In genomic region chr1:86913896-86914634, GRCh38 we compare ENCODE assay signal across 1 cellular context.
A peak's percentile ranks its signal among the peaks of the same experiment; 100 is the strongest.
TF ChIP-seq lines count a peak whose summit lies in the region.

TSS of gene SELENOF (minus strand) at chr1:86914126. CDS start at chr1:86914111, 15 bp downstream.

TF ChIP-seq in HepG2, 621 proteins besides CTCF, POLR2A, EP300 and RAD21 (continued from another document):
- TF ChIP-seq, protein P1, sequence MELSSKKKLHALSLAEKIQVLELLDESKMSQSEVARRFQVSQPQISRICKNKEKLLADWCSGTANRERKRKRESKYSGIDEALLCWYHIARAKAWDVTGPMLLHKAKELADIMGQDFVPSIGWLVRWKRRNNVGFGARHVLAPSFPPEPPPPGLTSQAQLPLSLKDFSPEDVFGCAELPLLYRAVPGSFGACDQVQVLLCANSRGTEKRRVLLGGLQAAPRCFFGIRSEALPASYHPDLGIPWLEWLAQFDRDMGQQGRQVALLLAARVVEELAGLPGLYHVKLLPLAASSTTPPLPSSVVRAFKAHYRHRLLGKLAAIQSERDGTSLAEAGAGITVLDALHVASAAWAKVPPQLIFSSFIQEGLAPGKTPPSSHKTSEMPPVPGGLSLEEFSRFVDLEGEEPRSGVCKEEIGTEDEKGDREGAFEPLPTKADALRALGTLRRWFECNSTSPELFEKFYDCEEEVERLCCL (CRISPR knock-in tag; IDR thresholded peaks at IDR 0.05; ENCODE audit: borderline replicate concordance): no peak
- TF ChIP-seq TOPORS (CRISPR knock-in tag; IDR thresholded peaks at IDR 0.05) (no peak), FOSL1 (CRISPR knock-in tag; IDR thresholded peaks at IDR 0.05; ENCODE audit: borderline replicate concordance) (no peak), MED1 (CRISPR knock-in tag; IDR thresholded peaks at IDR 0.05) (no peak; the same call in 1 of the 2 replicates), SRSF4 (IDR thresholded peaks at IDR 0.05; ENCODE audit: low read depth, low read length, poor library complexity, severe bottlenecking) (no peak), ZSCAN12 (CRISPR knock-in tag; IDR thresholded peaks at IDR 0.05) (no peak), FLYWCH1 (CRISPR knock-in tag; IDR thresholded peaks at IDR 0.05) (no peak), ZBTB3 (CRISPR knock-in tag; IDR thresholded peaks at IDR 0.05; ENCODE audit: borderline replicate concordance, low read depth) (peak; percentile 61; the same call in 1 of the 2 replicates), HHEX (CRISPR knock-in tag; IDR thresholded peaks at IDR 0.05) (no peak), TARDBP (CRISPR knock-in tag; IDR thresholded peaks at IDR 0.05) (peak; percentile 61; the same call in 1 of the 2 replicates), THYN1 (CRISPR knock-in tag; IDR thresholded peaks at IDR 0.05; ENCODE audit: borderline replicate concordance, low read depth) (no peak), RFX3 (CRISPR knock-in tag; IDR thresholded peaks at IDR 0.05) (no peak; the same call in 1 of the 2 replicates), ZNF552 (CRISPR knock-in tag; IDR thresholded peaks at IDR 0.05; ENCODE audit: borderline replicate concordance) (no peak), THAP9 (CRISPR knock-in tag; IDR thresholded peaks at IDR 0.05; ENCODE audit: borderline replicate concordance) (peak; percentile 97), KDM2A (CRISPR knock-in tag; IDR thresholded peaks at IDR 0.05; ENCODE audit: borderline replicate concordance, low read depth) (no peak), ZNF549 (CRISPR knock-in tag; IDR thresholded peaks at IDR 0.05) (no peak), JUND (CRISPR knock-in tag; IDR thresholded peaks at IDR 0.05) (no peak)
- TF ChIP-seq, protein P2, sequence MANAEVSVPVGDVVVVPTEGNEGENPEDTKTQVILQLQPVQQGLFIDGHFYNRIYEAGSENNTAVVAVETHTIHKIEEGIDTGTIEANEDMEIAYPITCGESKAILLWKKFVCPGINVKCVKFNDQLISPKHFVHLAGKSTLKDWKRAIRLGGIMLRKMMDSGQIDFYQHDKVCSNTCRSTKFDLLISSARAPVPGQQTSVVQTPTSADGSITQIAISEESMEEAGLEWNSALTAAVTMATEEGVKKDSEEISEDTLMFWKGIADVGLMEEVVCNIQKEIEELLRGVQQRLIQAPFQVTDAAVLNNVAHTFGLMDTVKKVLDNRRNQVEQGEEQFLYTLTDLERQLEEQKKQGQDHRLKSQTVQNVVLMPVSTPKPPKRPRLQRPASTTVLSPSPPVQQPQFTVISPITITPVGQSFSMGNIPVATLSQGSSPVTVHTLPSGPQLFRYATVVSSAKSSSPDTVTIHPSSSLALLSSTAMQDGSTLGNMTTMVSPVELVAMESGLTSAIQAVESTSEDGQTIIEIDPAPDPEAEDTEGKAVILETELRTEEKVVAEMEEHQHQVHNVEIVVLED (CRISPR knock-in tag; IDR thresholded peaks at IDR 0.05; ENCODE audit: borderline replicate concordance): peak; percentile 74; the same call in 1 of the 2 replicates
- TF ChIP-seq, protein P3, sequence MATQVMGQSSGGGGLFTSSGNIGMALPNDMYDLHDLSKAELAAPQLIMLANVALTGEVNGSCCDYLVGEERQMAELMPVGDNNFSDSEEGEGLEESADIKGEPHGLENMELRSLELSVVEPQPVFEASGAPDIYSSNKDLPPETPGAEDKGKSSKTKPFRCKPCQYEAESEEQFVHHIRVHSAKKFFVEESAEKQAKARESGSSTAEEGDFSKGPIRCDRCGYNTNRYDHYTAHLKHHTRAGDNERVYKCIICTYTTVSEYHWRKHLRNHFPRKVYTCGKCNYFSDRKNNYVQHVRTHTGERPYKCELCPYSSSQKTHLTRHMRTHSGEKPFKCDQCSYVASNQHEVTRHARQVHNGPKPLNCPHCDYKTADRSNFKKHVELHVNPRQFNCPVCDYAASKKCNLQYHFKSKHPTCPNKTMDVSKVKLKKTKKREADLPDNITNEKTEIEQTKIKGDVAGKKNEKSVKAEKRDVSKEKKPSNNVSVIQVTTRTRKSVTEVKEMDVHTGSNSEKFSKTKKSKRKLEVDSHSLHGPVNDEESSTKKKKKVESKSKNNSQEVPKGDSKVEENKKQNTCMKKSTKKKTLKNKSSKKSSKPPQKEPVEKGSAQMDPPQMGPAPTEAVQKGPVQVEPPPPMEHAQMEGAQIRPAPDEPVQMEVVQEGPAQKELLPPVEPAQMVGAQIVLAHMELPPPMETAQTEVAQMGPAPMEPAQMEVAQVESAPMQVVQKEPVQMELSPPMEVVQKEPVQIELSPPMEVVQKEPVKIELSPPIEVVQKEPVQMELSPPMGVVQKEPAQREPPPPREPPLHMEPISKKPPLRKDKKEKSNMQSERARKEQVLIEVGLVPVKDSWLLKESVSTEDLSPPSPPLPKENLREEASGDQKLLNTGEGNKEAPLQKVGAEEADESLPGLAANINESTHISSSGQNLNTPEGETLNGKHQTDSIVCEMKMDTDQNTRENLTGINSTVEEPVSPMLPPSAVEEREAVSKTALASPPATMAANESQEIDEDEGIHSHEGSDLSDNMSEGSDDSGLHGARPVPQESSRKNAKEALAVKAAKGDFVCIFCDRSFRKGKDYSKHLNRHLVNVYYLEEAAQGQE (IDR thresholded peaks at IDR 0.05; ENCODE audit: borderline replicate concordance in 1 of 2, low read depth in 1 of 2, low read length in 2 of 2): 0 out of 4 replicates have a peak, but pooled peaks of 1 of the 2 experiments have one; percentile 46
- TF ChIP-seq, protein P4, sequence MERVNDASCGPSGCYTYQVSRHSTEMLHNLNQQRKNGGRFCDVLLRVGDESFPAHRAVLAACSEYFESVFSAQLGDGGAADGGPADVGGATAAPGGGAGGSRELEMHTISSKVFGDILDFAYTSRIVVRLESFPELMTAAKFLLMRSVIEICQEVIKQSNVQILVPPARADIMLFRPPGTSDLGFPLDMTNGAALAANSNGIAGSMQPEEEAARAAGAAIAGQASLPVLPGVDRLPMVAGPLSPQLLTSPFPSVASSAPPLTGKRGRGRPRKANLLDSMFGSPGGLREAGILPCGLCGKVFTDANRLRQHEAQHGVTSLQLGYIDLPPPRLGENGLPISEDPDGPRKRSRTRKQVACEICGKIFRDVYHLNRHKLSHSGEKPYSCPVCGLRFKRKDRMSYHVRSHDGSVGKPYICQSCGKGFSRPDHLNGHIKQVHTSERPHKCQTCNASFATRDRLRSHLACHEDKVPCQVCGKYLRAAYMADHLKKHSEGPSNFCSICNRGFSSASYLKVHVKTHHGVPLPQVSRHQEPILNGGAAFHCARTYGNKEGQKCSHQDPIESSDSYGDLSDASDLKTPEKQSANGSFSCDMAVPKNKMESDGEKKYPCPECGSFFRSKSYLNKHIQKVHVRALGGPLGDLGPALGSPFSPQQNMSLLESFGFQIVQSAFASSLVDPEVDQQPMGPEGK (CRISPR knock-in tag; IDR thresholded peaks at IDR 0.05): no peak
TF ChIP-seq in HepG2: peak in this region for 128.
